In the genomic region with DNA sequence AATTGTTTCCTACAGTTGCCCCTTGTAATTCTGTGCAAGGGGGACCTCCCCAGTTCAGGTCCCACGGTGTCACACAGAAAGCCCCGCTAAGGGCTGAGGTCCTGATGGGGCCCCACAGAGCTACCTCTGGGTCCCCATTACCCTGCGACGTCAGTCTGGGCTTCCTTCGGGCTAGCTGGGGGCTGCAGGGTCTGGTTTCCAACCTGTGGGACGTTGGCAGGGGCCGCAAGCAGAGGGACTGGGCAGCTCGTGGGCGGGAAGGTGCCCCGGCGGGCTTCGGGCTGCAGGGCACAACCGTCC, we compare ENCODE assay signal across 3 cellular contexts.
TF ChIP-seq lines count a peak whose summit lies in the region.

No MANE protein-coding gene starts in this region.

TF ChIP-seq in SK-N-SH, 30 proteins besides CTCF, POLR2A, EP300 and RAD21 (continues in another document):
- no peak for TF ChIP-seq RCOR1 (IDR thresholded peaks at IDR 0.05; ENCODE audit: low read length)
- no peak for TF ChIP-seq ZBTB33 (IDR thresholded peaks at IDR 0.05; ENCODE audit: borderline replicate concordance, low read depth)
- no peak for TF ChIP-seq TAF1 (IDR thresholded peaks at IDR 0.05; ENCODE audit: borderline replicate concordance, low read depth, low read length)
- TF ChIP-seq ELF1 (IDR thresholded peaks at IDR 0.05) = no peak
- no peak for TF ChIP-seq REST (IDR thresholded peaks at IDR 0.05; ENCODE audit: low read depth, low read length)
- TF ChIP-seq POLR2AphosphoS5 (IDR thresholded peaks at IDR 0.05; ENCODE audit: low read depth, low read length) = no peak
- no peak for TF ChIP-seq FOXM1 (IDR thresholded peaks at IDR 0.05; ENCODE audit: low read depth)
- no peak for TF ChIP-seq SIN3A (IDR thresholded peaks at IDR 0.05; ENCODE audit: borderline replicate concordance, low read depth, low read length)
- TF ChIP-seq MXI1 (IDR thresholded peaks at IDR 0.05; ENCODE audit: low read depth, low read length) = no peak
- TF ChIP-seq NRF1 (IDR thresholded peaks at IDR 0.05; ENCODE audit: low read depth, low read length) = no peak
- TF ChIP-seq, protein P1, sequence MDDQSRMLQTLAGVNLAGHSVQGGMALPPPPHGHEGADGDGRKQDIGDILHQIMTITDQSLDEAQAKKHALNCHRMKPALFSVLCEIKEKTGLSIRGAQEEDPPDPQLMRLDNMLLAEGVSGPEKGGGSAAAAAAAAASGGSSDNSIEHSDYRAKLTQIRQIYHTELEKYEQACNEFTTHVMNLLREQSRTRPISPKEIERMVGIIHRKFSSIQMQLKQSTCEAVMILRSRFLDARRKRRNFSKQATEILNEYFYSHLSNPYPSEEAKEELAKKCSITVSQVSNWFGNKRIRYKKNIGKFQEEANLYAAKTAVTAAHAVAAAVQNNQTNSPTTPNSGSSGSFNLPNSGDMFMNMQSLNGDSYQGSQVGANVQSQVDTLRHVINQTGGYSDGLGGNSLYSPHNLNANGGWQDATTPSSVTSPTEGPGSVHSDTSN (IDR thresholded peaks at IDR 0.05) = no peak
- TF ChIP-seq SMC3 (IDR thresholded peaks at IDR 0.05; ENCODE audit: low read depth, low read length) = no peak
- TF ChIP-seq FOXJ3 (CRISPR knock-in tag; IDR thresholded peaks at IDR 0.05) = no peak
- no peak for TF ChIP-seq FOSL2 (IDR thresholded peaks at IDR 0.05; ENCODE audit: borderline replicate concordance, low read depth)

TF ChIP-seq in SK-N-SH treated with all-trans-retinoic acid at 6 μM for 48 hours, 23 proteins besides CTCF, POLR2A, EP300 and RAD21:
- TF ChIP-seq, protein P2, sequence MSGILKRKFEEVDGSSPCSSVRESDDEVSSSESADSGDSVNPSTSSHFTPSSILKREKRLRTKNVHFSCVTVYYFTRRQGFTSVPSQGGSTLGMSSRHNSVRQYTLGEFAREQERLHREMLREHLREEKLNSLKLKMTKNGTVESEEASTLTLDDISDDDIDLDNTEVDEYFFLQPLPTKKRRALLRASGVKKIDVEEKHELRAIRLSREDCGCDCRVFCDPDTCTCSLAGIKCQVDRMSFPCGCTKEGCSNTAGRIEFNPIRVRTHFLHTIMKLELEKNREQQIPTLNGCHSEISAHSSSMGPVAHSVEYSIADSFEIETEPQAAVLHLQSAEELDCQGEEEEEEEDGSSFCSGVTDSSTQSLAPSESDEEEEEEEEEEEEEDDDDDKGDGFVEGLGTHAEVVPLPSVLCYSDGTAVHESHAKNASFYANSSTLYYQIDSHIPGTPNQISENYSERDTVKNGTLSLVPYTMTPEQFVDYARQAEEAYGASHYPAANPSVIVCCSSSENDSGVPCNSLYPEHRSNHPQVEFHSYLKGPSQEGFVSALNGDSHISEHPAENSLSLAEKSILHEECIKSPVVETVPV (CRISPR knock-in tag; IDR thresholded peaks at IDR 0.05) = no peak
- no peak for TF ChIP-seq ARNTL (CRISPR knock-in tag; IDR thresholded peaks at IDR 0.05; ENCODE audit: borderline replicate concordance, low read depth)
- no peak for TF ChIP-seq BACH2 (CRISPR knock-in tag; IDR thresholded peaks at IDR 0.05; ENCODE audit: borderline replicate concordance)
- no peak for TF ChIP-seq ZFP30 (CRISPR knock-in tag; IDR thresholded peaks at IDR 0.05)
- no peak for TF ChIP-seq SNAI2 (CRISPR knock-in tag; IDR thresholded peaks at IDR 0.05)
- TF ChIP-seq PPARA (CRISPR knock-in tag; IDR thresholded peaks at IDR 0.05; ENCODE audit: borderline replicate concordance) = no peak

TF ChIP-seq in HepG2, 621 proteins besides CTCF, POLR2A, EP300 and RAD21:
- TF ChIP-seq ZNF235 (CRISPR knock-in tag; IDR thresholded peaks at IDR 0.05; ENCODE audit: borderline replicate concordance) (0 out of 2 replicates have a peak, but pooled peaks have one; percentile 5), ZNF616 (CRISPR knock-in tag; IDR thresholded peaks at IDR 0.05; ENCODE audit: low read depth) (0 out of 2 replicates have a peak, but pooled peaks have one; percentile 17), MXD4 (CRISPR knock-in tag; IDR thresholded peaks at IDR 0.05) (no peak), ZNF800 (CRISPR knock-in tag; IDR thresholded peaks at IDR 0.05) (0 out of 2 replicates have a peak, but pooled peaks have one; percentile 29), MED1 (CRISPR knock-in tag; IDR thresholded peaks at IDR 0.05) (0 out of 2 replicates have a peak, but pooled peaks have one; percentile 21), ZC3H4 (CRISPR knock-in tag; IDR thresholded peaks at IDR 0.05; ENCODE audit: borderline replicate concordance) (peak; percentile 22; the same call in 1 of the 2 replicates), ZNF296 (CRISPR knock-in tag; conservative IDR thresholded peaks at IDR 0.05) (no peak), KDM5A (IDR thresholded peaks at IDR 0.05; ENCODE audit: borderline replicate concordance, low read length) (peak; percentile 23; the same call in 1 of the 2 replicates), HNF4A (CRISPR knock-in tag; IDR thresholded peaks at IDR 0.05) (no peak)
- TF ChIP-seq, protein P3, sequence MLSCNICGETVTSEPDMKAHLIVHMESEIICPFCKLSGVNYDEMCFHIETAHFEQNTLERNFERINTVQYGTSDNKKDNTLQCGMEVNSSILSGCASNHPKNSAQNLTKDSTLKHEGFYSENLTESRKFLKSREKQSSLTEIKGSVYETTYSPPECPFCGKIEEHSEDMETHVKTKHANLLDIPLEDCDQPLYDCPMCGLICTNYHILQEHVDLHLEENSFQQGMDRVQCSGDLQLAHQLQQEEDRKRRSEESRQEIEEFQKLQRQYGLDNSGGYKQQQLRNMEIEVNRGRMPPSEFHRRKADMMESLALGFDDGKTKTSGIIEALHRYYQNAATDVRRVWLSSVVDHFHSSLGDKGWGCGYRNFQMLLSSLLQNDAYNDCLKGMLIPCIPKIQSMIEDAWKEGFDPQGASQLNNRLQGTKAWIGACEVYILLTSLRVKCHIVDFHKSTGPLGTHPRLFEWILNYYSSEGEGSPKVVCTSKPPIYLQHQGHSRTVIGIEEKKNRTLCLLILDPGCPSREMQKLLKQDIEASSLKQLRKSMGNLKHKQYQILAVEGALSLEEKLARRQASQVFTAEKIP (CRISPR knock-in tag; IDR thresholded peaks at IDR 0.05; ENCODE audit: borderline replicate concordance) = no peak
- TF ChIP-seq, protein P4, sequence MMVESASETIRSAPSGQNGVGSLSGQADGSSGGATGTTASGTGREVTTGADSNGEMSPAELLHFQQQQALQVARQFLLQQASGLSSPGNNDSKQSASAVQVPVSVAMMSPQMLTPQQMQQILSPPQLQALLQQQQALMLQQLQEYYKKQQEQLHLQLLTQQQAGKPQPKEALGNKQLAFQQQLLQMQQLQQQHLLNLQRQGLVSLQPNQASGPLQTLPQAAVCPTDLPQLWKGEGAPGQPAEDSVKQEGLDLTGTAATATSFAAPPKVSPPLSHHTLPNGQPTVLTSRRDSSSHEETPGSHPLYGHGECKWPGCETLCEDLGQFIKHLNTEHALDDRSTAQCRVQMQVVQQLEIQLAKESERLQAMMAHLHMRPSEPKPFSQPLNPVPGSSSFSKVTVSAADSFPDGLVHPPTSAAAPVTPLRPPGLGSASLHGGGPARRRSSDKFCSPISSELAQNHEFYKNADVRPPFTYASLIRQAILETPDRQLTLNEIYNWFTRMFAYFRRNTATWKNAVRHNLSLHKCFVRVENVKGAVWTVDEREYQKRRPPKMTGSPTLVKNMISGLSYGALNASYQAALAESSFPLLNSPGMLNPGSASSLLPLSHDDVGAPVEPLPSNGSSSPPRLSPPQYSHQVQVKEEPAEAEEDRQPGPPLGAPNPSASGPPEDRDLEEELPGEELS (CRISPR knock-in tag; IDR thresholded peaks at IDR 0.05) = 0 out of 2 replicates have a peak, but pooled peaks have one; percentile 0
